Comparison of ENCODE assay signal across 17 cellular contexts in the genomic region with DNA sequence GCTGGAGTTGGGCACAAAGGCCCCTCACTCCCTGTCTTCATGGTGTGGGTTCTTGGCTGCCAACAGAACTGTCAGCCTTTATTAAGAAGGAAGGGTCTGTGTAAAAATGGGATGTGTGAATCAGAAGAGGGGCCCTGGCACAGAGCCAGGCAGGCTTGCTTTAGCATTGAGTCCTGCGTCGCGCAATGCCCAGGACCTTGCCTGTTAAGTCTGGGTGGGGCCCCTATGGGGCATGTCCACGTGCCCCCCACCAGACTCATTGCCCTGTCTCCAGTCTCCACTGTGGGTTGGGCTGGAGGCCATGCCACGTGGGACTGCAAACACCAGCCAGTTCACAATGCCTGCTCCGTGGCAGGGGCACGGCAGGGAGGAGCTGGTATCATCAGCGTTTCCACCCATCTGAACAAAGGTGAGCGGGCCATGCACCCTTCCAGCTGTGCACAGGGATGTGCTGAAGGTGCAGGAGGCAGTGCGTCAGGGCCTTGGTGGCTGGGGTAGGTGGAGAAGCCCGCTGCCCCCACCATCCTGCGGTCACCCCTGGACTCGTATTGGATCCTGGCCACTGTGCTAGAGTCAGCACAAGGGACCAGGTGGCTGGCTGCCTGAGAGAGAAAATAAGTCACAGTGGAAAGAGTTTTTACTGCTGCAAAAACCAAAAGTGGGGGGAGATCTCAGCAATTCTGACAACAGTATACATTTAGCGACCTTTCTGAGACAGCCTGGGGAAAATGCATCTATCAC.
A peak's percentile ranks its signal among the peaks of the same experiment; 100 is the strongest.
DNase-seq lines count a peak whose midpoint lies in the region; ATAC-seq, FAIRE-seq and TF ChIP-seq lines count a peak whose summit lies in the region.
"Had no signal": no experiment of that assay in that cellular context is flagged by ENCODE, and none has a peak within 500 bp of the region (broad histone marks: within the 10 kb centered on the region; RNA-seq: fewer than 3 reads in every experiment).

No MANE protein-coding gene starts in this region.

- peaks cover 18% of the 10 kb centered on the region; the same call in 1 of the 2 replicates for H4K20me1 ChIP-seq in GM23338 (replicated peaks; ENCODE audit: insufficient read depth)
- peaks cover 12% of the 10 kb centered on the region for H4K20me1 ChIP-seq in K562 (replicated peaks; ENCODE audit: control insufficient read depth, insufficient read depth, low read length)

- H3K4me3 ChIP-seq in GM23338 (no peak overlapping the region), K562 (no peak overlapping the region)
- H3K4me3 ChIP-seq: BLaER1 treated with 17β-estradiol and CSF1 and Interleukin-3, amounts not matched to agents 10 nM and 100 nM; PC-9 had no signal

- H3K9me3 Mint-ChIP-seq in GM23338 = no peaks in the 10 kb centered on the region
- no peaks in the 10 kb centered on the region for H3K9me3 Mint-ChIP-seq in stimulated activated effector memory CD8-positive, alpha-beta T cell treated with anti-CD3 and anti-CD28 coated beads, Interleukin-12 subunit alpha, Interleukin-12 subunit beta, amount 100 ng/mL, for 72 hours
- H3K9me3 Mint-ChIP-seq in activated CD8-positive, alpha-beta T cell treated with anti-CD3 and anti-CD28 coated beads for 36 hours = no peaks in the 10 kb centered on the region
- H3K9me3 Mint-ChIP-seq: IgD-negative memory B cell had no signal

- H3K9me2 ChIP-seq in GM23338 (ENCODE audit: insufficient read depth) = no peaks in the 10 kb centered on the region

- peaks cover 39% of the 10 kb centered on the region for H3K27me3 Mint-ChIP-seq in GM23338 (ENCODE audit: insufficient read depth, low read depth, poor library complexity)
- no peaks in the 10 kb centered on the region for H3K27me3 Mint-ChIP-seq in activated CD8-positive, alpha-beta T cell treated with anti-CD3 and anti-CD28 coated beads for 36 hours
- H3K27me3 Mint-ChIP-seq: IgD-negative memory B cell had no signal

- H3K4me2 ChIP-seq in GM23338 = no peak overlapping the region
- H3K4me2 ChIP-seq in K562 (ENCODE audit: insufficient read depth, low read length) = no peak overlapping the region
- H3K4me2 ChIP-seq: BLaER1 treated with 17β-estradiol and CSF1 and Interleukin-3, amounts not matched to agents 10 nM and 100 nM; PC-9 had no signal

- POLR2A ChIA-PET in RWPE1 (lab: Yijun Ruan, JAX; ENCODE audit: low non-redundant PET) (no interaction called here), K562 (lab: Yijun Ruan, JAX) (no interaction called here)
- POLR2A ChIA-PET in activated CD8-positive, alpha-beta T cell treated with anti-CD3 and anti-CD28 coated beads for 36 hours (lab: Charles Lee) = no interaction called here

- H3K9me1 ChIP-seq in K562 (ENCODE audit: control insufficient read depth, insufficient read depth, low read length) = no peaks in the 10 kb centered on the region

- no peak for DNase-seq in GM23338 (ENCODE audit: low spot score)
- DNase-seq in RWPE1 (ENCODE audit: low spot score) = no peak
- no peak for DNase-seq in K562 (ENCODE audit: extremely low read depth in 1 of 4, low spot score in 3 of 4)
- no peak for DNase-seq in stimulated activated effector memory CD8-positive, alpha-beta T cell treated with anti-CD3 and anti-CD28 coated beads, Interleukin-12 subunit alpha, Interleukin-12 subunit beta, amount 100 ng/mL, for 72 hours (ENCODE audit: low spot score in 2 of 2)
- no peak for DNase-seq in NCI-H526 treated with DMSO at 0.1 percent for 48 hours (lab: John Stamatoyannopoulos, UW)
- no peak for DNase-seq in activated effector memory CD4-positive, alpha-beta T cell treated with anti-CD3 and anti-CD28 coated beads, Interleukin-2, amount 50 U/mL, for 16 hours
- DNase-seq in activated CD8-positive, alpha-beta T cell treated with anti-CD3 and anti-CD28 coated beads for 36 hours = no peak
- DNase-seq: DND-41, NCI-H187, NCI-H2171 treated with DMSO at 0.1 percent for 48 hours, NCI-H446 treated with DMSO at 0.1 percent for 48 hours, NCI-H774, PC-9, SW 1271 had no signal

- H3K27me3 ChIP-seq in GM23338 (ENCODE audit: insufficient read depth) = no peaks in the 10 kb centered on the region
- H3K27me3 ChIP-seq in K562 (ENCODE audit: control insufficient read depth in 2 of 2, insufficient read depth in 2 of 2, low read length in 2 of 2) = no peaks in the 10 kb centered on the region; a peak in 1 of 5 replicates
- H3K27me3 ChIP-seq: BLaER1 treated with 17β-estradiol and CSF1 and Interleukin-3, amounts not matched to agents 10 nM and 100 nM had no signal

- H3K4me1 Mint-ChIP-seq in GM23338 = peaks cover 2% of the 10 kb centered on the region; the same call in 2 of the 3 replicates
- H3K4me1 Mint-ChIP-seq in stimulated activated effector memory CD8-positive, alpha-beta T cell treated with anti-CD3 and anti-CD28 coated beads, Interleukin-12 subunit alpha, Interleukin-12 subunit beta, amount 100 ng/mL, for 72 hours = peaks cover 8% of the 10 kb centered on the region
- no peaks in the 10 kb centered on the region for H3K4me1 Mint-ChIP-seq in activated CD8-positive, alpha-beta T cell treated with anti-CD3 and anti-CD28 coated beads for 36 hours (ENCODE audit: low read depth)

- 84% methylated on average over 6 of the region's 14 CpGs for WGBS in K562 (ENCODE audit: insufficient coverage, low coverage, missing lambda C conversion rate)

- H2AFZ ChIP-seq in GM23338 (no peak overlapping the region), K562 (ENCODE audit: low read depth, low read length) (no peak overlapping the region)
- H2AFZ ChIP-seq: PC-9 had no signal

- H3K36me3 ChIP-seq in GM23338 (ENCODE audit: insufficient read depth) (peaks cover 2% of the 10 kb centered on the region; the same call in 1 of the 2 replicates), K562 (ENCODE audit: control insufficient read depth, insufficient read depth, low read length) (peaks cover 19% of the 10 kb centered on the region; the same call in 1 of the 3 replicates)

- H3F3A ChIP-seq in GM23338 (replicated peaks; ENCODE audit: low read depth) = no peaks in the 10 kb centered on the region; the same call in 1 of the 2 replicates

- in situ Hi-C loops in K562 (cut with MboI) = no loop called here

- no TSS peak for BruUV-seq in K562 (replicated peaks; lab: Mats Ljungman, UMichigan)

- H3K27ac Mint-ChIP-seq in GM23338 = 0 out of 2 replicates have a peak overlapping the region, but pooled peaks have one; percentile 20
- peak overlapping the region; percentile 70 for H3K27ac Mint-ChIP-seq in stimulated activated effector memory CD8-positive, alpha-beta T cell treated with anti-CD3 and anti-CD28 coated beads, Interleukin-12 subunit alpha, Interleukin-12 subunit beta, amount 100 ng/mL, for 72 hours
- no peak overlapping the region for H3K27ac Mint-ChIP-seq in activated CD8-positive, alpha-beta T cell treated with anti-CD3 and anti-CD28 coated beads for 36 hours
- H3K27ac Mint-ChIP-seq: IgD-negative memory B cell had no signal

- intact Hi-C loops in K562 (cut with micrococcal nuclease) = no loop called here
- intact Hi-C loops in activated CD8-positive, alpha-beta T cell treated with anti-CD3 and anti-CD28 coated beads for 36 hours (cut with micrococcal nuclease) = no loop called here

- H3K79me2 ChIP-seq in GM23338 (replicated peaks; ENCODE audit: insufficient read depth) (no peaks in the 10 kb centered on the region), K562 (ENCODE audit: control insufficient read depth, insufficient read depth, low read length) (no peaks in the 10 kb centered on the region)

- no peak overlapping the region for H3K4me3 Mint-ChIP-seq in GM23338
- no peak overlapping the region for H3K4me3 Mint-ChIP-seq in stimulated activated effector memory CD8-positive, alpha-beta T cell treated with anti-CD3 and anti-CD28 coated beads, Interleukin-12 subunit alpha, Interleukin-12 subunit beta, amount 100 ng/mL, for 72 hours
- H3K4me3 Mint-ChIP-seq in activated CD8-positive, alpha-beta T cell treated with anti-CD3 and anti-CD28 coated beads for 36 hours = no peak overlapping the region
- H3K4me3 Mint-ChIP-seq: IgD-negative memory B cell had no signal

- TF ChIP-seq POLR2A in K562 (conservative IDR thresholded peaks at IDR 0.05) = no peak

- no peak for FAIRE-seq in K562 (lab: Jason Lieb, UNC)
- FAIRE-seq: G401.6 had no signal

- no peak for TF ChIP-seq RAD21 in K562 (CRISPR knock-in tag; conservative IDR thresholded peaks at IDR 0.05 in 1 of 2, IDR thresholded peaks at IDR 0.05 in 1 of 2)

- no peak overlapping the region for H3K9ac ChIP-seq in K562 (ENCODE audit: insufficient read depth in 1 of 2, low read depth in 2 of 2, low read length in 2 of 2)
- H3K9ac ChIP-seq: BLaER1 treated with 17β-estradiol and CSF1 and Interleukin-3, amounts not matched to agents 10 nM and 100 nM had no signal

- H3K27ac ChIP-seq in GM23338 (ENCODE audit: low read depth) (no peak overlapping the region), RWPE1 (peak overlapping the region; percentile 48), K562 (ENCODE audit: extremely low read depth, low read depth, low read length) (no peak overlapping the region)
- H3K27ac ChIP-seq: BLaER1 treated with 17β-estradiol and CSF1 and Interleukin-3, amounts not matched to agents 10 nM and 100 nM; PC-9 had no signal

- H3K36me3 Mint-ChIP-seq in GM23338 (ENCODE audit: low read depth) = peaks cover 49% of the 10 kb centered on the region
- H3K36me3 Mint-ChIP-seq in stimulated activated effector memory CD8-positive, alpha-beta T cell treated with anti-CD3 and anti-CD28 coated beads, Interleukin-12 subunit alpha, Interleukin-12 subunit beta, amount 100 ng/mL, for 72 hours = peaks cover 60% of the 10 kb centered on the region
- H3K36me3 Mint-ChIP-seq in activated CD8-positive, alpha-beta T cell treated with anti-CD3 and anti-CD28 coated beads for 36 hours (ENCODE audit: low read depth) = peaks cover 24% of the 10 kb centered on the region

- no peak for TF ChIP-seq CTCF in GM23338 (conservative IDR thresholded peaks at IDR 0.05; ENCODE audit: low read depth in 2 of 2)
- TF ChIP-seq CTCF in RWPE1 (conservative IDR thresholded peaks at IDR 0.05; ENCODE audit: low read depth) = no peak
- TF ChIP-seq CTCF in K562 (IDR thresholded peaks at IDR 0.05 in 2 of 3, conservative IDR thresholded peaks at IDR 0.05 in 1 of 3; ENCODE audit: insufficient read depth in 2 of 3, low read depth in 1 of 3, low read length in 3 of 3) = no peak
- no peak for TF ChIP-seq CTCF in activated CD8-positive, alpha-beta T cell treated with anti-CD3 and anti-CD28 coated beads for 36 hours (IDR thresholded peaks at IDR 0.05)

- no peak for TF ChIP-seq EP300 in K562 (IDR thresholded peaks at IDR 0.05; ENCODE audit: low read length)

- H3K4me1 ChIP-seq in GM23338 (ENCODE audit: insufficient read depth) (no peaks in the 10 kb centered on the region), K562 (replicated peaks in 1 of 2; ENCODE audit: control insufficient read depth in 2 of 2, insufficient read depth in 2 of 2, low read length in 2 of 2) (peaks cover 0 to 6% of the 10 kb centered on the region in 2 experiments; a peak in 3 of 5 replicates)

- ATAC-seq in GM23338 (no peak), K562 (no peak)
- ATAC-seq in stimulated activated effector memory CD8-positive, alpha-beta T cell treated with anti-CD3 and anti-CD28 coated beads, Interleukin-12 subunit alpha, Interleukin-12 subunit beta, amount 100 ng/mL, for 72 hours = no peak
- ATAC-seq in activated CD8-positive, alpha-beta T cell treated with anti-CD3 and anti-CD28 coated beads for 36 hours = no peak

- CTCF ChIA-PET in RWPE1 (lab: Yijun Ruan, JAX) = interaction anchor here (0.6 kb wide), 1 partner anchor 78 kb away, joined by 3 read pairs; no protein-coding TSS in a partner anchor
- CTCF ChIA-PET in K562 (lab: Yijun Ruan, JAX; ENCODE audit: low intra/inter-chr PET ratio) = interaction anchor here (1.4 kb wide), 1 partner anchor 197 kb away, joined by 3 read pairs; no protein-coding TSS in a partner anchor
- CTCF ChIA-PET in activated CD8-positive, alpha-beta T cell treated with anti-CD3 and anti-CD28 coated beads for 36 hours (lab: Charles Lee) = interaction anchor here (1.2 to 5.3 kb wide), 2 partner anchors 34 to 197 kb away, joined by 3 to 37 read pairs; no protein-coding TSS in a partner anchor

- H3K9me3 ChIP-seq in K562 (replicated peaks; ENCODE audit: control insufficient read depth, insufficient read depth, low read depth, low read length) = no peaks in the 10 kb centered on the region
- H3K9me3 ChIP-seq: BLaER1 treated with 17β-estradiol and CSF1 and Interleukin-3, amounts not matched to agents 10 nM and 100 nM had no signal
